10 cellular contexts compared by ENCODE assay signal in the genomic region with DNA sequence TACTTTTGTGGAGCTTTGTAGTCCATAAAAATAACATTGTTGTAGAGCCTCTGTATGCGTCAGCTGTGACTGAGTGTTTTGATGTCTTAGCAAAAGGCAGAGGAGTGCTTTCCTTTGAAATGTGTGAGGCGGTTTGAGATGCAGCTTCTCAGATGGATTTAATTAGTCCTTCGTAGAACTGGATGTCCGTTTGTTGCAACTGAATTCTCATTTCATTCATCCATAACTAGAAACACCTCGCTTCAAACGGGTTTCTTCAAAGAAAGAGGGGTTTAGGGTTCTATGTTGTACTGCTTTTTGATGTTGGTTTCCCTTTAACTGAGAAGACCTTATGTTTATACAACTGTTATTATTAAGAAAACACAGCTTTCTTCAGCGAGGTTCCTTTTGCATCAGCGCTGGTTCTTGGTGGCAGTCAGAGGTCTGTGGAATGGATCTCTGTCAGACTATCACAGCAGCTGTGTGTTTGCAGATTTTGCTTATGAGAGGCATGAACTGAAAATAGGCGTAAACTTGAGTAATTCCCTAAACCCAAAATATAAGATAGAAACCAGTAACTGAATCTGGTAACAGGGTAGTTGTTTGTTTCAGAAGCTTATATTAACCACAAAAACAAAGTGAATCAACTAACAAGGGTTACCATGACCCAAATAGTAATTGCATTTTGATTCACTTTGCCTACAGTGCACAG.
DNase-seq lines count a peak whose midpoint lies in the region; ATAC-seq and TF ChIP-seq lines count a peak whose summit lies in the region.
"Had no signal": no experiment of that assay in that cellular context is flagged by ENCODE, and none has a peak within 500 bp of the region (broad histone marks: within the 10 kb centered on the region; RNA-seq: fewer than 3 reads in every experiment).

No MANE protein-coding gene starts in this region.

- WGBS in psoas muscle, 3 donors: 63 to 78% (median 69%) methylated on average over 9 of the region's 9 CpGs
- 81 to 85% methylated on average over 9 of the region's 9 CpGs for WGBS in body of pancreas, 2 donors

- TF ChIP-seq CTCF in psoas muscle (IDR thresholded peaks at IDR 0.05) (no peak), body of pancreas (IDR thresholded peaks at IDR 0.05) (no peak)

- intact Hi-C loops in psoas muscle (cut with DNase I) (no loop called here), body of pancreas (cut with DNase I) (no loop called here)

- peak overlapping the region; percentile 62 for H3K4me3 Mint-ChIP-seq in activated T-helper 17 cell treated with anti-CD3 and anti-CD28 coated beads, Interleukin-2, amount 50 U/mL, for 72 hours
- H3K4me3 Mint-ChIP-seq: activated B cell treated with CpG ODN at 0.5 μM for 24 hours had no signal

- TF ChIP-seq POLR2A in body of pancreas (IDR thresholded peaks at IDR 0.05): no peak

- H3K27me3 ChIP-seq in psoas muscle (ENCODE audit: insufficient read depth in 3 of 3, low read length in 2 of 3) (no peaks in the 10 kb centered on the region), body of pancreas (no peaks in the 10 kb centered on the region)
- H3K27me3 ChIP-seq: neutrophil had no signal

- H3K9me3 ChIP-seq in psoas muscle (no peaks in the 10 kb centered on the region), body of pancreas (no peaks in the 10 kb centered on the region)
- H3K9me3 ChIP-seq: neutrophil had no signal

- DNase-seq in DMS79 (lab: John Stamatoyannopoulos, UW): peak; percentile 24
- DNase-seq in psoas muscle: no peak
- no peak for DNase-seq in body of pancreas
- DNase-seq in NCI-H510A (lab: John Stamatoyannopoulos, UW): no peak
- DNase-seq in nucleus accumbens (lab: John Stamatoyannopoulos, UW): no peak
- DNase-seq: activated B cell treated with CpG ODN at 0.5 μM for 24 hours had no signal

- no peaks in the 10 kb centered on the region for H3K4me1 ChIP-seq in psoas muscle
- peaks cover 3% of the 10 kb centered on the region for H3K4me1 ChIP-seq in body of pancreas

- H3K27ac ChIP-seq in psoas muscle (peak overlapping the region; percentile 62), body of pancreas (no peak overlapping the region)
- H3K27ac ChIP-seq: neutrophil had no signal

- H3K4me1 Mint-ChIP-seq in activated T-helper 17 cell treated with anti-CD3 and anti-CD28 coated beads, Interleukin-2, amount 50 U/mL, for 72 hours: peaks cover 20% of the 10 kb centered on the region

- H3K36me3 ChIP-seq in psoas muscle (ENCODE audit: insufficient read depth in 1 of 2, low read depth in 1 of 2): no peaks in the 10 kb centered on the region
- H3K36me3 ChIP-seq in body of pancreas (replicated peaks in 1 of 2; ENCODE audit: insufficient read depth in 1 of 2, low read depth in 2 of 2): no peaks in the 10 kb centered on the region
- H3K36me3 ChIP-seq: neutrophil had no signal

- peak; percentile 82 for ATAC-seq in GM19043 (IDR thresholded peaks at IDR 0.05; ENCODE audit: low read depth, unreplicated experiment)
- peak; percentile 85 for ATAC-seq in HG03103 (IDR thresholded peaks at IDR 0.05; ENCODE audit: low read depth, unreplicated experiment)
- ATAC-seq in activated T-helper 17 cell treated with anti-CD3 and anti-CD28 coated beads, Interleukin-2, amount 50 U/mL, for 72 hours (replicated peaks): peak; percentile 82
- ATAC-seq in psoas muscle: peak in 1 of 4 donors; percentile 28
- no peak for ATAC-seq in body of pancreas

- H3K36me3 Mint-ChIP-seq in activated T-helper 17 cell treated with anti-CD3 and anti-CD28 coated beads, Interleukin-2, amount 50 U/mL, for 72 hours (ENCODE audit: low read depth): no peaks in the 10 kb centered on the region

- no peak overlapping the region for H3K4me3 ChIP-seq in psoas muscle
- no peak overlapping the region for H3K4me3 ChIP-seq in body of pancreas

- no peaks in the 10 kb centered on the region for H3K9me3 Mint-ChIP-seq in activated T-helper 17 cell treated with anti-CD3 and anti-CD28 coated beads, Interleukin-2, amount 50 U/mL, for 72 hours
- H3K9me3 Mint-ChIP-seq: activated B cell treated with CpG ODN at 0.5 μM for 24 hours had no signal

- peak overlapping the region; percentile 66 for H3K27ac Mint-ChIP-seq in activated T-helper 17 cell treated with anti-CD3 and anti-CD28 coated beads, Interleukin-2, amount 50 U/mL, for 72 hours
- H3K27ac Mint-ChIP-seq: activated B cell treated with CpG ODN at 0.5 μM for 24 hours had no signal

- H3K27me3 Mint-ChIP-seq in activated T-helper 17 cell treated with anti-CD3 and anti-CD28 coated beads, Interleukin-2, amount 50 U/mL, for 72 hours: no peaks in the 10 kb centered on the region
- H3K27me3 Mint-ChIP-seq: activated B cell treated with CpG ODN at 0.5 μM for 24 hours had no signal
